15 cellular contexts compared by ENCODE assay signal in genomic region chr1:185933580-185933979, GRCh38.
A peak's percentile ranks its signal among the peaks of the same experiment; 100 is the strongest.
DNase-seq lines count a peak whose midpoint lies in the region; ATAC-seq and TF ChIP-seq lines count a peak whose summit lies in the region.
"Had no signal": no experiment of that assay in that cellular context is flagged by ENCODE, and none has a peak within 500 bp of the region (broad histone marks: within the 10 kb centered on the region; RNA-seq: fewer than 3 reads in every experiment).

No MANE protein-coding gene starts in this region.

- no peak for ATAC-seq in GM18498 (IDR thresholded peaks at IDR 0.05; ENCODE audit: unreplicated experiment)
- ATAC-seq in GM18870 (IDR thresholded peaks at IDR 0.05; ENCODE audit: unreplicated experiment): no peak
- ATAC-seq: HCT116 had no signal

- H3K4me3 Mint-ChIP-seq in H9 (no peak overlapping the region), osteocyte (ENCODE audit: unreplicated experiment) (no peak overlapping the region)
- H3K4me3 Mint-ChIP-seq: B cell; CD4-positive, alpha-beta T cell; IgD-negative memory B cell had no signal

- no peak overlapping the region for H2AK5ac ChIP-seq in H9 (ENCODE audit: insufficient read length, low read length)

- H3K4me1 Mint-ChIP-seq in H9 (peaks cover 0 to 8% of the 10 kb centered on the region in 2 experiments; a peak in 2 of 4 replicates), osteocyte (ENCODE audit: unreplicated experiment) (peaks cover 48% of the 10 kb centered on the region)

- H3K4me1 ChIP-seq in A673 (ENCODE audit: insufficient read depth, low read length, poor library complexity, severe bottlenecking) (peaks cover 48% of the 10 kb centered on the region), H9 (ENCODE audit: insufficient read depth, low read length) (no peaks in the 10 kb centered on the region; the same call in 1 of the 2 replicates)

- H2BK20ac ChIP-seq in H9 (ENCODE audit: low read depth, low read length, poor library complexity, severe bottlenecking): no peak overlapping the region

- no peaks in the 10 kb centered on the region for H4K20me1 ChIP-seq in H9 (ENCODE audit: control insufficient read depth, insufficient read depth, insufficient read length)

- H2BK12ac ChIP-seq in H9 (ENCODE audit: insufficient read length, low read depth, low read length): no peak overlapping the region

- H4K91ac ChIP-seq in H9 (ENCODE audit: insufficient read length, low read depth, low read length): no peak overlapping the region

- no peaks in the 10 kb centered on the region for H3K79me1 ChIP-seq in H9 (ENCODE audit: insufficient read depth, low read depth, low read length, poor library complexity, severe bottlenecking)

- CTCF ChIA-PET in A673 (lab: Charles Lee): no interaction called here

- H3K18ac ChIP-seq in H9 (ENCODE audit: insufficient read length, low read depth, low read length): no peak overlapping the region

- WGBS in H9 (ENCODE audit: extremely low coverage, insufficient read length, low lambda C conversion rate): no CpG with 5 or more reads among the region's 4 CpGs

- H2BK120ac ChIP-seq in H9 (ENCODE audit: low read depth, low read length, poor library complexity, severe bottlenecking): no peak overlapping the region

- no peak for TF ChIP-seq CTCF in A673 (conservative IDR thresholded peaks at IDR 0.05; ENCODE audit: low read depth, low read length)
- no peak for TF ChIP-seq CTCF in H9 (conservative IDR thresholded peaks at IDR 0.05)
- no peak for TF ChIP-seq CTCF in osteocyte (IDR thresholded peaks at IDR 0.05)

- no peak overlapping the region for H3K9ac ChIP-seq in H9 (ENCODE audit: extremely low read depth, insufficient read length, low read length)
- peak overlapping the region; percentile 83 for H3K9ac ChIP-seq in SK-N-MC (ENCODE audit: insufficient read length)

- no peaks in the 10 kb centered on the region for H3K27me3 Mint-ChIP-seq in H9 (ENCODE audit: low read depth)
- no peaks in the 10 kb centered on the region for H3K27me3 Mint-ChIP-seq in osteocyte (ENCODE audit: unreplicated experiment)
- H3K27me3 Mint-ChIP-seq: IgD-negative memory B cell had no signal

- intact Hi-C loops in A673 (cut with micrococcal nuclease; ENCODE audit: unreplicated experiment): loop anchor here (5.0 kb wide), 1 partner anchor 34 kb away; no protein-coding TSS in a partner anchor

- H3K14ac ChIP-seq in H9 (ENCODE audit: insufficient read depth, low read length): no peak overlapping the region

- peak overlapping the region in 2 of 3 experiments; percentile 62 to 65; a peak in 2 of 7 replicates for H3K27ac Mint-ChIP-seq in H9
- peak overlapping the region; percentile 39 for H3K27ac Mint-ChIP-seq in osteocyte (ENCODE audit: unreplicated experiment)
- H3K27ac Mint-ChIP-seq: B cell; CD4-positive, alpha-beta T cell; IgD-negative memory B cell had no signal

- POLR2A ChIA-PET in A673 (lab: Charles Lee; ENCODE audit: low non-redundant PET): no interaction called here

- H3K23ac ChIP-seq in H9 (ENCODE audit: insufficient read length, low read depth, low read length): no peak overlapping the region

- no peak overlapping the region for H3K4ac ChIP-seq in H9 (ENCODE audit: low read depth, low read length)

- DNase-seq in A673 (ENCODE audit: low spot score) (no peak), H9 (no peak), SK-N-MC (ENCODE audit: low read depth, low spot score) (no peak), osteocyte (ENCODE audit: extremely low spot score, unreplicated experiment) (no peak)
- DNase-seq in central memory CD4-positive, alpha-beta T cell: no peak
- DNase-seq: C1 segment of cervical spinal cord; Calu3; CD4-positive, alpha-beta T cell; DMS79 treated with DMSO at 0.1 percent for 48 hours; GDM1 had no signal

- H2BK15ac ChIP-seq in H9 (ENCODE audit: low read depth, low read length): no peak overlapping the region

- H4K8ac ChIP-seq in H9 (replicated peaks; ENCODE audit: insufficient read length, low read depth, low read length): no peak overlapping the region

- no peak overlapping the region for H4K5ac ChIP-seq in H9 (ENCODE audit: insufficient read length, low read depth, low read length)

- H3K4me2 ChIP-seq in H9 (ENCODE audit: insufficient read depth, insufficient read length, low read length): no peak overlapping the region

- peaks cover 12% of the 10 kb centered on the region for H3K9me3 ChIP-seq in A673 (ENCODE audit: low read depth, low read length, poor library complexity, severe bottlenecking)
- H3K9me3 ChIP-seq in H9 (ENCODE audit: control insufficient read depth, low read depth, low read length): no peaks in the 10 kb centered on the region
- no peaks in the 10 kb centered on the region for H3K9me3 ChIP-seq in SK-N-MC (ENCODE audit: low read depth, low read length)

- H3K9me3 Mint-ChIP-seq in H9 (peaks cover 8 to 12% of the 10 kb centered on the region in 2 experiments; a peak in 4 of 5 replicates), osteocyte (ENCODE audit: unreplicated experiment) (peaks cover 5% of the 10 kb centered on the region)

- no peak overlapping the region for H3T11ph ChIP-seq in H9 (ENCODE audit: low read length)

- H3K23me2 ChIP-seq in H9 (ENCODE audit: insufficient read length, low read depth, low read length, poor library complexity, severe bottlenecking): no peaks in the 10 kb centered on the region

- H3K79me2 ChIP-seq in H9 (ENCODE audit: insufficient read depth, low read length): no peaks in the 10 kb centered on the region

- no peak overlapping the region for H2BK5ac ChIP-seq in H9 (ENCODE audit: insufficient read length, low read length)

- peaks cover 12 to 15% (median 13%) of the 10 kb centered on the region in 3 experiments; a peak in 5 of 7 replicates for H3K36me3 Mint-ChIP-seq in H9 (ENCODE audit: insufficient read depth in 1 of 3, low read depth in 3 of 3)
- peaks cover 45% of the 10 kb centered on the region for H3K36me3 Mint-ChIP-seq in osteocyte (ENCODE audit: unreplicated experiment)
- H3K36me3 Mint-ChIP-seq: IgD-negative memory B cell had no signal

- H3K27ac ChIP-seq in A673 (ENCODE audit: low read depth, low read length, poor library complexity, severe bottlenecking) (peak overlapping the region; percentile 80), H9 (ENCODE audit: insufficient read length, low read depth, low read length) (no peak overlapping the region), SK-N-MC (peak overlapping the region; percentile 99)

- H3K27me3 ChIP-seq in A673 (replicated peaks; ENCODE audit: insufficient read depth, low read depth, low read length, poor library complexity): no peaks in the 10 kb centered on the region
- no peaks in the 10 kb centered on the region for H3K27me3 ChIP-seq in H9 (ENCODE audit: insufficient read depth, low read length)

- H3K56ac ChIP-seq in H9 (ENCODE audit: insufficient read length, low read depth, low read length): no peak overlapping the region

- no peak overlapping the region for H2AFZ ChIP-seq in H9 (ENCODE audit: low read length)

- H3K4me3 ChIP-seq in A673 (ENCODE audit: low read depth, low read length, poor library complexity, severe bottlenecking) (no peak overlapping the region), SK-N-MC (peak overlapping the region; percentile 71)

- peaks cover 58% of the 10 kb centered on the region for H3K36me3 ChIP-seq in A673 (ENCODE audit: insufficient read depth, low read length, poor library complexity, severe bottlenecking)
- peaks cover 48% of the 10 kb centered on the region for H3K36me3 ChIP-seq in SK-N-MC (ENCODE audit: insufficient read depth, low read length)

- BruUV-seq in A673 (replicated peaks; lab: Mats Ljungman, UMichigan): no TSS peak
